Comparison of ENCODE assay signal across 28 cellular contexts in the genomic region with DNA sequence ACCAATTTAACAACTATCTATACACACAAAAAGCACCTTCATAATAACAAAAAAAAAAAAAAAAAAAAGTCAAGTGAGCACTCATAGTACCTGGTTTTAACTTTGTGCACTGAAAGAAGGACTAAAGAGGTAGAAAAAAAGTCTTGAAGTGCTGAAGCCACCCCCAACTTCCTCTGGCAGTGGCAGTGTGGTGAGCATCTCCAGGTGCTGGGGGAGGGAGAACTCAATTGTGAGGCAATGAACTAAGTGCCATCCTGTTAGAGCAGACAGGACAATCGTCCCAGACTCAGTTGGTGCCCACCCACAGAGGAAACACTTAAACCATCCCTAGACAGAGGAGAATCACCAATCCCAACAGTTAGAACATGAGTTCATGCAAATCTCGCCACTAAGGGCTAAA. TPM values are rescaled to one million over a fixed set of nuclear protein-coding genes. Genes with fewer than 3 reads are reported as not detected.
"Had no signal": no experiment of that assay in that cellular context is flagged by ENCODE, and none has a peak within 500 bp of the region (broad histone marks: within the 10 kb centered on the region; RNA-seq: fewer than 3 reads in every experiment).

No MANE protein-coding gene starts in this region.

- H3K9ac ChIP-seq: SK-N-SH had no signal

- H3K9me3 Mint-ChIP-seq: IgD-negative memory B cell had no signal

- DNase-seq: KBM-7, MV-4-11, NCI-H1048, NCI-H1105, NCI-H1417, NCI-H1436 treated with DMSO at 0.1 percent for 48 hours, NCI-H187, NCI-H2029, NCI-H2081 treated with DMSO at 0.1 percent for 48 hours, NCI-H2171, NCI-H226, NCI-H446, NCI-H510A, NCI-H524 treated with DMSO at 0.1 percent for 48 hours, NCI-H69, NCI-H774, PC-3, SHP77, SK-N-SH, SW 1271 had no signal

- H3K4me3 Mint-ChIP-seq: IgD-negative memory B cell had no signal

- H3K36me3 Mint-ChIP-seq: IgD-negative memory B cell had no signal

- H3K9me3 ChIP-seq: SK-N-SH had no signal

- H3K27ac ChIP-seq: HL-60, RWPE1 had no signal

- ATAC-seq: Panc1, PC-3 had no signal

- H3K4me2 ChIP-seq: SK-N-SH had no signal

- H3K27ac Mint-ChIP-seq: IgD-negative memory B cell had no signal

- H3K4me1 Mint-ChIP-seq: IgD-negative memory B cell had no signal

RNA-seq across cellular contexts. Expression of gene OR52M1, which starts 22.7 kb away (rescaled TPM):
- total RNA-seq: LHCN-M2, MCF 10A, OCI-LY7, PC-3, SK-MEL-5 had no signal
- polyA plus RNA-seq: IgD-negative memory B cell, SK-N-SH had no signal

RNA-seq across cellular contexts. Expression of gene OR52K1, which starts 39.9 kb away (rescaled TPM):
- total RNA-seq: LHCN-M2, MCF 10A, OCI-LY7, PC-3, SK-MEL-5 had no signal
- polyA plus RNA-seq: IgD-negative memory B cell, SK-N-SH had no signal

RNA-seq across cellular contexts. Expression of gene OR52I2, which starts 59.2 kb away (rescaled TPM):
- total RNA-seq: LHCN-M2, MCF 10A, OCI-LY7, PC-3, SK-MEL-5 had no signal
- polyA plus RNA-seq: IgD-negative memory B cell, SK-N-SH had no signal
